Comparison of ENCODE assay signal across 10 cellular contexts in the genomic region with DNA sequence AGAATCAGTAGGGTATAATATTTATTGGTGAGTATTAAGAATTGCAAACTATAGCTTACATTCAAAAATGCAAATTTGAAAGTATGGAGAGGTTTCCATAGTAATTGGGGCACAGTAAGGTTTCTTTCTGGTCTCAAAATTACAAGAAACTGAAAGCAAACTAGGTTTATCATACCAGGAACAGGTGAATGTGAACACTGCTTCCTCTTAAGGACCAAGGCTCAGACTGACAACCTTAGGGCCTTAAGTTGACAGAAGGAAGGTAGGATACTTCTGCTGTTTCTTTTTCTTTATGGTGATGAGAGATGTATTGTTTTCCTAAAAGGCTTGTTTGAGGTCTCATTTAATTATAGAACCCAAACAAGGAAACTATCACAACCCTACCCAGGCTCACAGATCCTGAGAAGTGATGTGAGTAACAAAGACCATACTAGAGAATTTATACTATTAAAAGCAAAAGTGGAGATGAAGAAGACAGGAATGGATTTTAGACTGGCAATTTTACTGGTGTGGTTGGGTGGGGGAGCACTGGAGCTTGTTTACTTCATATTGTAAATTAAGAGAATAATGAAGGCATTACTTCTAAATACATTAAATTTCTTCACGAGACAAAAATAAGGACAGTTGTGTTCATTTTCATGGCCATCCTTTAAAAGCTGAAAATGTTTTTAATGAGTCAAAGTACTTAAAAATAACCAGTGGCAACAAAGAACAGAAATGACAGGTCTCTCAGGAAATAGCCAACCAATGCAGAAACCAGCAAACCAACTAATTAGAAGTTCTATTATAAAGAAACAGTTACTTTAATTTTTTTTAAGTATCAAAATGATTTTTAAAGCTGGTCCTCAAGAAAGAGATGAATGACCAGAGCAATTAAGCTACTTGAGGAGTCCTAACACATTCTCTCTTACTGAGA. TPM values are rescaled to one million over a fixed set of nuclear protein-coding genes. Genes with fewer than 3 reads are reported as not detected.
DNase-seq lines count a peak whose midpoint lies in the region; ATAC-seq and TF ChIP-seq lines count a peak whose summit lies in the region.
"Had no signal": no experiment of that assay in that cellular context is flagged by ENCODE, and none has a peak within 500 bp of the region (broad histone marks: within the 10 kb centered on the region; RNA-seq: fewer than 3 reads in every experiment).

No MANE protein-coding gene starts in this region.

- no peaks in the 10 kb centered on the region for H3K27me3 ChIP-seq in thoracic aorta (replicated peaks; ENCODE audit: insufficient read depth)
- no peaks in the 10 kb centered on the region for H3K27me3 ChIP-seq in uterus
- no peaks in the 10 kb centered on the region for H3K27me3 ChIP-seq in foreskin keratinocyte
- H3K27me3 ChIP-seq: gastrocnemius medialis had no signal

- peaks cover 27% of the 10 kb centered on the region for H3K36me3 Mint-ChIP-seq in activated naive CD4-positive, alpha-beta T cell treated with anti-CD3 and anti-CD28 coated beads, Interleukin-2, amount 10 ng/mL, durations not matched to agents 7 days and 5 days
- peaks cover 32% of the 10 kb centered on the region for H3K36me3 Mint-ChIP-seq in activated naive CD8-positive, alpha-beta T cell treated with anti-CD3 and anti-CD28 coated beads, Interleukin-2, amount 50 U/mL, for 24 hours (ENCODE audit: low read depth)

- H3K4me3 ChIP-seq in thoracic aorta, result peak overlapping the region; percentile 47
- no peak overlapping the region for H3K4me3 ChIP-seq in uterus
- H3K4me3 ChIP-seq: gastrocnemius medialis had no signal

- intact Hi-C loops in uterus (cut with DNase I; ENCODE audit: low total_unique reads), result no loop called here

- no peak for TF ChIP-seq POLR2A in uterus (IDR thresholded peaks at IDR 0.05)

- H3K4me1 ChIP-seq in thoracic aorta (ENCODE audit: control insufficient read depth in 1 of 2, low read depth in 2 of 2) (peaks cover 19 to 43% of the 10 kb centered on the region in 2 donors), uterus (peaks cover 0 to 4% of the 10 kb centered on the region in 2 donors), foreskin keratinocyte (peaks cover 4% of the 10 kb centered on the region)

- peak; percentile 46 for ATAC-seq in HG02885 (IDR thresholded peaks at IDR 0.05; ENCODE audit: poor library complexity, unreplicated experiment)
- peak; percentile 71 for ATAC-seq in activated naive CD8-positive, alpha-beta T cell treated with anti-CD3 and anti-CD28 coated beads, Interleukin-2, amount 50 U/mL, for 24 hours
- ATAC-seq in thoracic aorta (ENCODE audit: insufficient number of reproducible peaks, low FRiP score, low read depth), result no peak
- no peak for ATAC-seq in foreskin keratinocyte

- H3K9me3 Mint-ChIP-seq in activated naive CD4-positive, alpha-beta T cell treated with anti-CD3 and anti-CD28 coated beads, Interleukin-2, amount 10 ng/mL, durations not matched to agents 7 days and 5 days, result no peaks in the 10 kb centered on the region
- no peaks in the 10 kb centered on the region for H3K9me3 Mint-ChIP-seq in activated naive CD8-positive, alpha-beta T cell treated with anti-CD3 and anti-CD28 coated beads, Interleukin-2, amount 50 U/mL, for 24 hours

- DNase-seq in activated naive CD4-positive, alpha-beta T cell treated with anti-CD3 and anti-CD28 coated beads, Interleukin-2, amount 10 ng/mL, durations not matched to agents 7 days and 5 days, result no peak
- DNase-seq in activated naive CD4-positive, alpha-beta T cell treated with anti-CD3 and anti-CD28 coated beads, Interleukin-2, amount 50 U/mL, for 16 hours, result no peak
- no peak for DNase-seq in activated naive CD8-positive, alpha-beta T cell treated with anti-CD3 and anti-CD28 coated beads, Interleukin-2, amount 50 U/mL, for 24 hours
- DNase-seq in thoracic aorta (ENCODE audit: low spot score) (no peak), uterus (no peak), HuH-7 (ENCODE audit: low spot score) (no peak), foreskin keratinocyte (no peak)
- DNase-seq: gastrocnemius medialis, Kasumi-1 had no signal

- CTCF ChIA-PET in activated naive CD4-positive, alpha-beta T cell treated with anti-CD3 and anti-CD28 coated beads, Interleukin-2, amount 10 ng/mL, durations not matched to agents 7 days and 5 days (lab: Charles Lee), result interaction anchor here (0.9 to 4.6 kb wide), 6 partner anchors 10 to 52 kb away, joined by 3 to 25 read pairs (median 3); partner anchors contain the start of gene DDX27

- H3K9me3 ChIP-seq in thoracic aorta, result no peaks in the 10 kb centered on the region
- H3K9me3 ChIP-seq in uterus, result no peaks in the 10 kb centered on the region
- H3K9me3 ChIP-seq: gastrocnemius medialis had no signal

- H3K27ac Mint-ChIP-seq in activated naive CD4-positive, alpha-beta T cell treated with anti-CD3 and anti-CD28 coated beads, Interleukin-2, amount 10 ng/mL, durations not matched to agents 7 days and 5 days, result peak overlapping the region; percentile 88
- H3K27ac Mint-ChIP-seq in activated naive CD8-positive, alpha-beta T cell treated with anti-CD3 and anti-CD28 coated beads, Interleukin-2, amount 50 U/mL, for 24 hours, result peak overlapping the region; percentile 83

- no peak overlapping the region for H3K4me3 Mint-ChIP-seq in activated naive CD4-positive, alpha-beta T cell treated with anti-CD3 and anti-CD28 coated beads, Interleukin-2, amount 10 ng/mL, durations not matched to agents 7 days and 5 days
- H3K4me3 Mint-ChIP-seq in activated naive CD8-positive, alpha-beta T cell treated with anti-CD3 and anti-CD28 coated beads, Interleukin-2, amount 50 U/mL, for 24 hours, result peak overlapping the region; percentile 13

- peaks cover 47% of the 10 kb centered on the region for H3K4me1 Mint-ChIP-seq in activated naive CD4-positive, alpha-beta T cell treated with anti-CD3 and anti-CD28 coated beads, Interleukin-2, amount 10 ng/mL, durations not matched to agents 7 days and 5 days
- H3K4me1 Mint-ChIP-seq in activated naive CD8-positive, alpha-beta T cell treated with anti-CD3 and anti-CD28 coated beads, Interleukin-2, amount 50 U/mL, for 24 hours, result peaks cover 62% of the 10 kb centered on the region

- H3K27ac ChIP-seq in thoracic aorta, result peak overlapping the region; percentile 68 to 71
- H3K27ac ChIP-seq in uterus, result peak overlapping the region in 1 of 2 donors; percentile 20
- H3K27ac ChIP-seq in foreskin keratinocyte, result no peak overlapping the region

- no peak for TF ChIP-seq CTCF in thoracic aorta (IDR thresholded peaks at IDR 0.05)
- no peak for TF ChIP-seq CTCF in uterus (IDR thresholded peaks at IDR 0.05)
- no peak for TF ChIP-seq CTCF in foreskin keratinocyte (conservative IDR thresholded peaks at IDR 0.05)

- H3K36me3 ChIP-seq in thoracic aorta (no peaks in the 10 kb centered on the region), uterus (no peaks in the 10 kb centered on the region)

- H3K27me3 Mint-ChIP-seq in activated naive CD4-positive, alpha-beta T cell treated with anti-CD3 and anti-CD28 coated beads, Interleukin-2, amount 10 ng/mL, durations not matched to agents 7 days and 5 days, result no peaks in the 10 kb centered on the region
- H3K27me3 Mint-ChIP-seq in activated naive CD8-positive, alpha-beta T cell treated with anti-CD3 and anti-CD28 coated beads, Interleukin-2, amount 50 U/mL, for 24 hours, result no peaks in the 10 kb centered on the region

RNA-seq across cellular contexts. Expression of gene STAU1, which starts 21.3 kb away (rescaled TPM):
- 10 to 100 TPM; 54.0 to 94.2 TPM for total RNA-seq in thoracic aorta
- 10 to 100 TPM; 52.6 to 97.1 (median 73.3) TPM for total RNA-seq in uterus
- total RNA-seq in foreskin keratinocyte, result 72.4 and 73.3 TPM in 2 replicates
- 36.5 and 40.5 TPM in 2 replicates for polyA plus RNA-seq in foreskin keratinocyte

RNA-seq across cellular contexts. Expression of gene DDX27, which starts 52.4 kb away (rescaled TPM):
- total RNA-seq in thoracic aorta, result 10 to 100 TPM; 35.3 to 35.9 TPM
- total RNA-seq in uterus, result 10 to 100 TPM; 11.8 to 35.8 (median 26.5) TPM
- 47.2 and 51.5 TPM in 2 replicates for total RNA-seq in foreskin keratinocyte
- 32.9 and 38.0 TPM in 2 replicates for polyA plus RNA-seq in foreskin keratinocyte

Comparison
In these comparisons a context has a peak if more than half of its experiments do, and no peak if none do; other contexts are left out.
1. ATAC-seq: peak in HG02885 (single experiment) and activated naive CD8-positive, alpha-beta T cell treated with anti-CD3 and anti-CD28 coated beads, Interleukin-2, amount 50 U/mL, for 24 hours (single experiment); none in thoracic aorta (single experiment) and foreskin keratinocyte (single experiment).